In the genomic region with DNA sequence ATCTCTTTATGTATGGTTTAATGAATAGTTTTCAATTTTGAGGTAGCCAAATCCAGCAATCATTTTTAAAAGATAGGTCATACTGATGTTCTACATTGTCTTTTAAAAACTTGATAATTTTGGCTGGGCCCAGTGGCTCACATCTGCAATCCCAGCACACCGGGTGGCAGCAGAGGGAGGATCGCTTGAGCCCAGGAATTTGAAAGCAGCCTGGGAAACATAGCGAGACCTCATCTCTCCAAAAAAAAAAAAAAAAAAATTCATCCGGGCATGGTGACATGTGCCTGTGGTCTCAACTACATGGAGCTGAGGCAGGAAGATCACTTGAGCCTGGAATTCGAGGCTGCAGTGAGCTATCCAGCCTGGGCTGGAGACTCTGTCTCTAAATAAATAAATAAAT, we compare ENCODE assay signal across 1 cellular context.
TF ChIP-seq lines count a peak whose summit lies in the region.

No MANE protein-coding gene starts in this region.

TF ChIP-seq in GM23338, 12 proteins besides CTCF, POLR2A, EP300 and RAD21 (continued from another document):
- no peak for TF ChIP-seq STAT1 (IDR thresholded peaks at IDR 0.05; ENCODE audit: unreplicated experiment)
- TF ChIP-seq, protein P1, sequence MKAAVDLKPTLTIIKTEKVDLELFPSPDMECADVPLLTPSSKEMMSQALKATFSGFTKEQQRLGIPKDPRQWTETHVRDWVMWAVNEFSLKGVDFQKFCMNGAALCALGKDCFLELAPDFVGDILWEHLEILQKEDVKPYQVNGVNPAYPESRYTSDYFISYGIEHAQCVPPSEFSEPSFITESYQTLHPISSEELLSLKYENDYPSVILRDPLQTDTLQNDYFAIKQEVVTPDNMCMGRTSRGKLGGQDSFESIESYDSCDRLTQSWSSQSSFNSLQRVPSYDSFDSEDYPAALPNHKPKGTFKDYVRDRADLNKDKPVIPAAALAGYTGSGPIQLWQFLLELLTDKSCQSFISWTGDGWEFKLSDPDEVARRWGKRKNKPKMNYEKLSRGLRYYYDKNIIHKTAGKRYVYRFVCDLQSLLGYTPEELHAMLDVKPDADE (IDR thresholded peaks at IDR 0.05) = no peak
